Comparison of ENCODE assay signal across 1 cellular context in the genomic region with DNA sequence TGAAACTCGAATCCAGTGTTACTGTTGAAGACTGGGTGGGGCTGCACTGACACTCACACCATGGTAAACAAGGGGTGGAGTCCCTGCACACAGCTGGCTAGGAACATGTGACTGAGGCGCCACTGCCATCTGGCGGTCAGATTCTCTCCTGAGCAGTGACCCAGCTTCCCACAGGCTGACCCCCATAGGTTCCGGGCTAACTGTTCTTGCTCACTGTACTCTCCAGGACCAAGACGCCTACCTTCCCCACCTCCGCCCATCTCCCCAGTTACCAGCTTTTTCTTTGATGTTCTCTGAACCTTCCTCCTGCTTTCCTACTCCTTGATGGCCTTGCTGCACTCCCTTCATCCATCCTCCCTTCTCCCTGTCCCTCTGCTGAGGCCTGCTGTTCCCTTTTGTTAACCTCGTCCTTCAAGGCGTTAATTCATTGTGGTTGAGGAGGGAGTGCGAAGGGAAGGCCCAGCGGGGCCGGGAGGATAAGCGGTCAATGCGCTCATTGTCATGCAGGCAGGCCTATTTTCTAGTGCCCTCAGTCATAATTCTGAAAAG.
TF ChIP-seq lines count a peak whose summit lies in the region.

No MANE protein-coding gene starts in this region.

TF ChIP-seq in GM12878, 131 proteins besides CTCF, POLR2A, EP300 and RAD21 (continued from another document):
- peak; percentile 75; the same call in 1 of the 2 replicates for TF ChIP-seq HDGF (IDR thresholded peaks at IDR 0.05)
- TF ChIP-seq, protein P1, sequence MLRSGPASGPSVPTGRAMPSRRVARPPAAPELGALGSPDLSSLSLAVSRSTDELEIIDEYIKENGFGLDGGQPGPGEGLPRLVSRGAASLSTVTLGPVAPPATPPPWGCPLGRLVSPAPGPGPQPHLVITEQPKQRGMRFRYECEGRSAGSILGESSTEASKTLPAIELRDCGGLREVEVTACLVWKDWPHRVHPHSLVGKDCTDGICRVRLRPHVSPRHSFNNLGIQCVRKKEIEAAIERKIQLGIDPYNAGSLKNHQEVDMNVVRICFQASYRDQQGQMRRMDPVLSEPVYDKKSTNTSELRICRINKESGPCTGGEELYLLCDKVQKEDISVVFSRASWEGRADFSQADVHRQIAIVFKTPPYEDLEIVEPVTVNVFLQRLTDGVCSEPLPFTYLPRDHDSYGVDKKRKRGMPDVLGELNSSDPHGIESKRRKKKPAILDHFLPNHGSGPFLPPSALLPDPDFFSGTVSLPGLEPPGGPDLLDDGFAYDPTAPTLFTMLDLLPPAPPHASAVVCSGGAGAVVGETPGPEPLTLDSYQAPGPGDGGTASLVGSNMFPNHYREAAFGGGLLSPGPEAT (IDR thresholded peaks at IDR 0.05; ENCODE audit: low read depth) = no peak
- TF ChIP-seq SIN3A (IDR thresholded peaks at IDR 0.05; ENCODE audit: low read depth, low read length) = peak; percentile 51; the same call in 1 of the 2 replicates
- TF ChIP-seq MLLT1 (IDR thresholded peaks at IDR 0.05) = 0 out of 2 replicates have a peak, but pooled peaks have one; percentile 20
- TF ChIP-seq MYB (IDR thresholded peaks at IDR 0.05; ENCODE audit: borderline replicate concordance, low read depth, low read length) = no peak
- TF ChIP-seq KAT2A (conservative IDR thresholded peaks at IDR 0.05; ENCODE audit: control insufficient read depth, low read depth, low read length) = no peak
- TF ChIP-seq STAT1 (conservative IDR thresholded peaks at IDR 0.05) = no peak
- TF ChIP-seq ZNF622 (IDR thresholded peaks at IDR 0.05) = no peak
- no peak for TF ChIP-seq EED (IDR thresholded peaks at IDR 0.05; ENCODE audit: low read depth)
- TF ChIP-seq TCF12 (IDR thresholded peaks at IDR 0.05; ENCODE audit: low read depth, low read length) = peak; percentile 83
- no peak for TF ChIP-seq FOXM1 (IDR thresholded peaks at IDR 0.05; ENCODE audit: low read depth, low read length)
- TF ChIP-seq TBL1XR1 (IDR thresholded peaks at IDR 0.05; ENCODE audit: low read depth, low read length) = no peak
- TF ChIP-seq PAX8 (IDR thresholded peaks at IDR 0.05) = no peak
- no peak for TF ChIP-seq PAX5 (IDR thresholded peaks at IDR 0.05; ENCODE audit: borderline replicate concordance, low read depth, low read length)
- TF ChIP-seq BHLHE40 (IDR thresholded peaks at IDR 0.05; ENCODE audit: borderline replicate concordance in 1 of 2, low read depth in 2 of 2, low read length in 1 of 2) = peak; percentile 57 to 63; a peak in 3 of 4 replicates
- no peak for TF ChIP-seq RELA (IDR thresholded peaks at IDR 0.05; ENCODE audit: borderline replicate concordance, partially characterized antibody)
- no peak for TF ChIP-seq MTA2 (IDR thresholded peaks at IDR 0.05; ENCODE audit: low read depth)
- no peak for TF ChIP-seq SMAD5 (IDR thresholded peaks at IDR 0.05; ENCODE audit: low read depth)
- TF ChIP-seq SMARCA5 (IDR thresholded peaks at IDR 0.05) = no peak
TF ChIP-seq in GM12878: peak in this region for 24.
